ENCODE assay signal across 23 cellular contexts in genomic region chr5:139738193-139738592, GRCh38. TPM values are rescaled to one million over a fixed set of nuclear protein-coding genes. Genes with fewer than 3 reads are reported as not detected.
"Had no signal": no experiment of that assay in that cellular context is flagged by ENCODE, and none has a peak within 500 bp of the region (broad histone marks: within the 10 kb centered on the region; RNA-seq: fewer than 3 reads in every experiment).

No MANE protein-coding gene starts in this region.

- H3K27ac ChIP-seq: body of pancreas, coronary artery, heart right ventricle, lower lobe of right lung, suprapubic skin had no signal

- H3K4me3 Mint-ChIP-seq: activated CD4-positive, alpha-beta memory T cell treated with anti-CD3 and anti-CD28 coated beads for 36 hours; activated CD4-positive, alpha-beta T cell treated with anti-CD3 and anti-CD28 coated beads for 36 hours; activated CD8-positive, alpha-beta memory T cell treated with anti-CD3 and anti-CD28 coated beads, Interleukin-2, amount 10 ng/mL, durations not matched to agents 7 days and 5 days; activated naive CD8-positive, alpha-beta T cell treated with anti-CD3 and anti-CD28 coated beads, Interleukin-2, amount 10 ng/mL, durations not matched to agents 7 days and 5 days; central memory CD8-positive, alpha-beta T cell; mesothelial cell of epicardium; nephron had no signal

- H3K4me1 ChIP-seq: lower lobe of right lung had no signal

- H3K9me3 Mint-ChIP-seq: activated CD4-positive, alpha-beta memory T cell treated with anti-CD3 and anti-CD28 coated beads for 36 hours; activated naive CD8-positive, alpha-beta T cell treated with anti-CD3 and anti-CD28 coated beads, Interleukin-2, amount 10 ng/mL, durations not matched to agents 7 days and 5 days; central memory CD8-positive, alpha-beta T cell; mesothelial cell of epicardium; nephron had no signal

- H3K4me3 ChIP-seq: body of pancreas, coronary artery, heart right ventricle, lower lobe of right lung, suprapubic skin had no signal

- H3K27ac Mint-ChIP-seq: activated CD4-positive, alpha-beta memory T cell treated with anti-CD3 and anti-CD28 coated beads for 36 hours; activated CD4-positive, alpha-beta T cell treated with anti-CD3 and anti-CD28 coated beads for 36 hours; activated CD8-positive, alpha-beta memory T cell treated with anti-CD3 and anti-CD28 coated beads, Interleukin-2, amount 10 ng/mL, durations not matched to agents 7 days and 5 days; activated naive CD8-positive, alpha-beta T cell treated with anti-CD3 and anti-CD28 coated beads, Interleukin-2, amount 10 ng/mL, durations not matched to agents 7 days and 5 days had no signal

- ATAC-seq: activated CD4-positive, alpha-beta T cell treated with anti-CD3 and anti-CD28 coated beads for 36 hours; activated CD8-positive, alpha-beta memory T cell treated with anti-CD3 and anti-CD28 coated beads, Interleukin-2, amount 10 ng/mL, durations not matched to agents 7 days and 5 days; heart right ventricle; lower lobe of right lung; stimulated activated naive CD8-positive, alpha-beta T cell treated with anti-CD3 and anti-CD28 coated beads, Interleukin-15, Interleukin-2, amounts not matched to agents 100 U/mL and 50 U/mL, for 24 hours had no signal

- H3K36me3 ChIP-seq: heart right ventricle, lower lobe of right lung, suprapubic skin had no signal

- DNase-seq: activated CD4-positive, alpha-beta memory T cell treated with anti-CD3 and anti-CD28 coated beads for 36 hours; activated CD4-positive, alpha-beta T cell treated with anti-CD3 and anti-CD28 coated beads for 36 hours; activated CD8-positive, alpha-beta memory T cell treated with anti-CD3 and anti-CD28 coated beads, Interleukin-2, amount 10 ng/mL, durations not matched to agents 7 days and 5 days; activated naive CD4-positive, alpha-beta T cell; activated naive CD8-positive, alpha-beta T cell treated with anti-CD3 and anti-CD28 coated beads, Interleukin-2, amount 10 ng/mL, durations not matched to agents 7 days and 5 days; body of pancreas; heart right ventricle; lower lobe of right lung; occipital lobe; retina; stimulated activated CD4-positive, alpha-beta T cell treated with anti-CD3 and anti-CD28 coated beads, Interleukin-12 subunit alpha, Interleukin-12 subunit beta, amount 100 ng/mL, for 4 hours; stimulated activated CD4-positive, alpha-beta T cell treated with anti-CD3 and anti-CD28 coated beads, Interleukin-1b, Interleukin-23, amount 100 ng/mL, for 48 hours; stimulated activated CD8-positive, alpha-beta memory T cell treated with anti-CD3 and anti-CD28 coated beads, Interleukin-4, amount 100 ng/mL, for 48 hours; stimulated activated naive CD8-positive, alpha-beta T cell treated with anti-CD3 and anti-CD28 coated beads, Interleukin-15, Interleukin-2, amounts not matched to agents 100 U/mL and 50 U/mL, for 24 hours; trophoblast cell had no signal

- H3K4me1 Mint-ChIP-seq: activated CD4-positive, alpha-beta T cell treated with anti-CD3 and anti-CD28 coated beads for 36 hours; activated CD8-positive, alpha-beta memory T cell treated with anti-CD3 and anti-CD28 coated beads, Interleukin-2, amount 10 ng/mL, durations not matched to agents 7 days and 5 days; activated naive CD8-positive, alpha-beta T cell treated with anti-CD3 and anti-CD28 coated beads, Interleukin-2, amount 10 ng/mL, durations not matched to agents 7 days and 5 days had no signal

- H3K36me3 Mint-ChIP-seq: activated CD4-positive, alpha-beta memory T cell treated with anti-CD3 and anti-CD28 coated beads for 36 hours; activated CD8-positive, alpha-beta memory T cell treated with anti-CD3 and anti-CD28 coated beads, Interleukin-2, amount 10 ng/mL, durations not matched to agents 7 days and 5 days; activated naive CD8-positive, alpha-beta T cell treated with anti-CD3 and anti-CD28 coated beads, Interleukin-2, amount 10 ng/mL, durations not matched to agents 7 days and 5 days; mesothelial cell of epicardium had no signal

- FAIRE-seq: endometrium, frontal cortex had no signal

- H3K9me3 ChIP-seq: body of pancreas, heart right ventricle, lower lobe of right lung, suprapubic skin had no signal

- H3K27me3 ChIP-seq: body of pancreas, heart right ventricle, suprapubic skin had no signal

- H3K27me3 Mint-ChIP-seq: activated CD4-positive, alpha-beta memory T cell treated with anti-CD3 and anti-CD28 coated beads for 36 hours; activated CD4-positive, alpha-beta T cell treated with anti-CD3 and anti-CD28 coated beads for 36 hours; activated CD8-positive, alpha-beta memory T cell treated with anti-CD3 and anti-CD28 coated beads, Interleukin-2, amount 10 ng/mL, durations not matched to agents 7 days and 5 days; activated naive CD8-positive, alpha-beta T cell treated with anti-CD3 and anti-CD28 coated beads, Interleukin-2, amount 10 ng/mL, durations not matched to agents 7 days and 5 days; central memory CD8-positive, alpha-beta T cell had no signal

RNA-seq across cellular contexts. Expression of gene PSD2, which starts 57.4 kb away (rescaled TPM):
- total RNA-seq: activated CD4-positive, alpha-beta memory T cell treated with anti-CD3 and anti-CD28 coated beads for 36 hours; activated CD4-positive, alpha-beta T cell treated with anti-CD3 and anti-CD28 coated beads for 36 hours; activated CD8-positive, alpha-beta memory T cell treated with anti-CD3 and anti-CD28 coated beads, Interleukin-2, amount 10 ng/mL, durations not matched to agents 7 days and 5 days; lower lobe of right lung; T-helper 1 cell treated with Interleukin-12 subunit alpha and Interleukin-12 subunit beta and Interleukin-4 antibody, amounts not matched to agents 30 ng/mL and 1 ng/mL, for 36 hours had no signal
